Comparison of ENCODE assay signal across 23 cellular contexts in the genomic region with DNA sequence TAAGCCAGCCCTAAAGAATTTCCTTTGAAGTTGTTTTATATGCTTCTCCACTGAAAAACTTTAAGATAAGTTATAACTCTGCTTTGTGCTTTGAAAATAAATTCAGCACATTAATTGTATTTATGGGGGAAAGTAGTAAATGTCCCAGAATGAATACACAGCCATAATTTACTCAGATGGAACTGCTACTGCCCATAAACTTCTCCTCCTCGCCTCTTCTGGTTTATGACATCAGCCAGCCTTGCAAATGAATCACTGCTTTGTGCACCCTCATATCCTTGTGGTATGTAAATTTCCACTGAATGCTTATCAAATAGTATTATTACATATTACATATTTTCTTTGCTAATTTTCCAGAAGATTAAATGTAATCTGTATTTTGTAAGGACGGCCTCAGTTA.
DNase-seq lines count a peak whose midpoint lies in the region; TF ChIP-seq lines count a peak whose summit lies in the region.
"Had no signal": no experiment of that assay in that cellular context is flagged by ENCODE, and none has a peak within 500 bp of the region (broad histone marks: within the 10 kb centered on the region; RNA-seq: fewer than 3 reads in every experiment).

No MANE protein-coding gene starts in this region.

- peaks cover 0 to 3% (median 3%) of the 10 kb centered on the region in 3 donors for H3K27me3 Mint-ChIP-seq in CD14-positive monocyte (ENCODE audit: low read depth in 3 of 3)

- no peak overlapping the region for H3K27ac ChIP-seq in fibroblast of lung (ENCODE audit: insufficient read depth, low read length)
- H3K27ac ChIP-seq: BLaER1, cardiac muscle cell, SJSA1, spleen, upper lobe of right lung had no signal

- intact Hi-C loops in CD14-positive monocyte (cut with micrococcal nuclease), result no loop called here

- H3K27ac Mint-ChIP-seq in CD14-positive monocyte, result no peak overlapping the region
- H3K27ac Mint-ChIP-seq: activated CD4-positive, alpha-beta T cell treated with anti-CD3 and anti-CD28 coated beads, Interleukin-2, amount 10 ng/mL, durations not matched to agents 7 days and 5 days; activated naive CD8-positive, alpha-beta T cell treated with anti-CD3 and anti-CD28 coated beads, Interleukin-2, amount 50 U/mL, for 24 hours; T-helper 1 cell treated with Interleukin-12 subunit alpha and Interleukin-12 subunit beta and Interleukin-4 antibody, amounts not matched to agents 30 μg/mL and 1 μg/mL, for 36 hours had no signal

- H3K4me2 ChIP-seq in fibroblast of lung (ENCODE audit: extremely low read depth, insufficient read depth, low read length), result no peak overlapping the region

- peak; percentile 25 for DNase-seq in AG09309 (ENCODE audit: low read depth)
- peak; percentile 33 for DNase-seq in LHCN-M2 (ENCODE audit: low read depth)
- DNase-seq in fibroblast of lung (ENCODE audit: low read depth in 2 of 2), result peak; percentile 28 to 49
- peak; percentile 16 for DNase-seq in myocyte (ENCODE audit: low read depth)
- DNase-seq in cerebellar cortex (ENCODE audit: low spot score), result no peak
- DNase-seq in stimulated activated CD4-positive, alpha-beta T cell treated with anti-CD3 and anti-CD28 coated beads, Interleukin-12 subunit alpha, Interleukin-12 subunit beta, amount 100 ng/mL, for 4 hours, result no peak
- no peak for DNase-seq in NCI-H2171 (lab: John Stamatoyannopoulos, UW)
- no peak for DNase-seq in CD14-positive monocyte (ENCODE audit: low spot score)
- DNase-seq: activated CD4-positive, alpha-beta T cell treated with anti-CD3 and anti-CD28 coated beads, Interleukin-2, amount 10 ng/mL, durations not matched to agents 7 days and 5 days; activated effector memory CD4-positive, alpha-beta T cell treated with anti-CD3 and anti-CD28 coated beads, Interleukin-2, amount 50 U/mL, for 16 hours; activated naive CD8-positive, alpha-beta T cell treated with anti-CD3 and anti-CD28 coated beads, Interleukin-2, amount 50 U/mL, for 24 hours; erythroblast; GDM1; GOT3; Karpas-422; NCI-H1048; NCI-H510A; spleen; upper lobe of right lung had no signal

- H3K79me2 ChIP-seq in fibroblast of lung (ENCODE audit: control insufficient read depth, insufficient read depth, low read length), result no peaks in the 10 kb centered on the region

- no peaks in the 10 kb centered on the region for H4K20me1 ChIP-seq in fibroblast of lung (ENCODE audit: control insufficient read depth, extremely low read depth, insufficient read depth, low read length)
- H4K20me1 ChIP-seq: BLaER1 had no signal

- H3K9me3 ChIP-seq in fibroblast of lung (ENCODE audit: control insufficient read depth, insufficient read depth, low read depth, low read length), result no peaks in the 10 kb centered on the region
- H3K9me3 ChIP-seq: BLaER1, SJSA1, spleen, upper lobe of right lung had no signal

- H3K4me3 Mint-ChIP-seq in CD14-positive monocyte, result no peak overlapping the region
- H3K4me3 Mint-ChIP-seq: activated CD4-positive, alpha-beta T cell treated with anti-CD3 and anti-CD28 coated beads, Interleukin-2, amount 10 ng/mL, durations not matched to agents 7 days and 5 days; activated naive CD8-positive, alpha-beta T cell treated with anti-CD3 and anti-CD28 coated beads, Interleukin-2, amount 50 U/mL, for 24 hours; T-helper 1 cell treated with Interleukin-12 subunit alpha and Interleukin-12 subunit beta and Interleukin-4 antibody, amounts not matched to agents 30 μg/mL and 1 μg/mL, for 36 hours had no signal

- TF ChIP-seq CTCF in AG09309 (IDR thresholded peaks at IDR 0.05; ENCODE audit: control insufficient read depth, insufficient read depth, low read depth, low read length, missing control alignments) (no peak), fibroblast of lung (conservative IDR thresholded peaks at IDR 0.05 in 1 of 2, IDR thresholded peaks at IDR 0.05 in 1 of 2; ENCODE audit: low read depth in 1 of 2, low read length in 2 of 2) (no peak), CD14-positive monocyte (IDR thresholded peaks at IDR 0.05) (no peak)

- H3K9ac ChIP-seq in fibroblast of lung (ENCODE audit: insufficient read depth, low read length), result no peak overlapping the region
- H3K9ac ChIP-seq: BLaER1 had no signal

- no peak overlapping the region for H2AFZ ChIP-seq in fibroblast of lung (ENCODE audit: low read length)

- H3K27me3 ChIP-seq in fibroblast of lung (ENCODE audit: control insufficient read depth, insufficient read depth, low read length), result no peaks in the 10 kb centered on the region
- H3K27me3 ChIP-seq: BLaER1, cardiac muscle cell, SJSA1, spleen, upper lobe of right lung had no signal

- no peaks in the 10 kb centered on the region for H3K4me1 ChIP-seq in fibroblast of lung (ENCODE audit: control insufficient read depth, extremely low read depth, insufficient read depth, low read length)
- H3K4me1 ChIP-seq: SJSA1, spleen, upper lobe of right lung had no signal

- H3K4me3 ChIP-seq in AG09309 (ENCODE audit: control insufficient read depth, low read depth, low read length), result no peak overlapping the region
- H3K4me3 ChIP-seq in fibroblast of lung (replicated peaks in 1 of 4; ENCODE audit: control extremely low read depth in 1 of 4, insufficient read depth in 1 of 4, low read depth in 3 of 4, low read length in 4 of 4), result no peak overlapping the region
- H3K4me3 ChIP-seq: BLaER1, cardiac muscle cell, SJSA1, spleen, upper lobe of right lung had no signal

- H3K9me3 Mint-ChIP-seq in CD14-positive monocyte, result peaks cover 0 to 3% (median 1%) of the 10 kb centered on the region in 7 donors
- H3K9me3 Mint-ChIP-seq: activated CD4-positive, alpha-beta T cell treated with anti-CD3 and anti-CD28 coated beads, Interleukin-2, amount 10 ng/mL, durations not matched to agents 7 days and 5 days; activated naive CD8-positive, alpha-beta T cell treated with anti-CD3 and anti-CD28 coated beads, Interleukin-2, amount 50 U/mL, for 24 hours; T-helper 1 cell treated with Interleukin-12 subunit alpha and Interleukin-12 subunit beta and Interleukin-4 antibody, amounts not matched to agents 30 μg/mL and 1 μg/mL, for 36 hours had no signal

- H3K36me3 Mint-ChIP-seq in CD14-positive monocyte, result no peaks in the 10 kb centered on the region

- H3K36me3 ChIP-seq in fibroblast of lung (ENCODE audit: control insufficient read depth, insufficient read depth, low read length), result no peaks in the 10 kb centered on the region
- H3K36me3 ChIP-seq: BLaER1, cardiac muscle cell, SJSA1, spleen, upper lobe of right lung had no signal

- peaks cover 8% of the 10 kb centered on the region for H3K4me1 Mint-ChIP-seq in CD14-positive monocyte

Comparison
In these comparisons a context has a peak if more than half of its experiments do, and no peak if none do; other contexts are left out.
1. DNase-seq: peak in AG09309 (single experiment), LHCN-M2 (single experiment), fibroblast of lung (2 of 2) and myocyte (single experiment); none in cerebellar cortex (single experiment), stimulated activated CD4-positive, alpha-beta T cell treated with anti-CD3 and anti-CD28 coated beads, Interleukin-12 subunit alpha, Interleukin-12 subunit beta, amount 100 ng/mL, for 4 hours (single experiment), NCI-H2171 (single experiment) and CD14-positive monocyte (single experiment).